In genomic region chr17:59366773-59367656, GRCh38 we compare ENCODE assay signal across 8 cellular contexts. TPM values are rescaled to one million over a fixed set of nuclear protein-coding genes. Genes with fewer than 3 reads are reported as not detected.
A peak's percentile ranks its signal among the peaks of the same experiment; 100 is the strongest.
DNase-seq lines count a peak whose midpoint lies in the region; ATAC-seq and TF ChIP-seq lines count a peak whose summit lies in the region.

No MANE protein-coding gene starts in this region.

- intact Hi-C loops in OCI-LY7 (cut with micrococcal nuclease; ENCODE audit: unreplicated experiment) = no loop called here

- no peaks in the 10 kb centered on the region for H3K9me3 ChIP-seq in OCI-LY7 (ENCODE audit: low read length)

- H3K27ac ChIP-seq in GM23338 (ENCODE audit: low read depth) (peak overlapping the region; percentile 74; the same call in 1 of the 2 replicates), OCI-LY7 (ENCODE audit: low read depth, low read length, poor library complexity, severe bottlenecking) (no peak overlapping the region)

- H4K20me1 ChIP-seq in GM23338 (replicated peaks; ENCODE audit: insufficient read depth) (0 out of 2 replicates have a peak, but pooled peaks cover 3% of the 10 kb centered on the region), OCI-LY7 (ENCODE audit: insufficient read depth, low read length) (no peaks in the 10 kb centered on the region)

- H3K36me3 ChIP-seq in GM23338 (ENCODE audit: insufficient read depth) (no peaks in the 10 kb centered on the region), OCI-LY7 (ENCODE audit: insufficient read depth, low read length) (no peaks in the 10 kb centered on the region)

- H3K4me1 Mint-ChIP-seq in GM23338 (peaks cover 72% of the 10 kb centered on the region), neural crest cell (peaks cover 61% of the 10 kb centered on the region)

- H3K79me2 ChIP-seq in GM23338 (replicated peaks; ENCODE audit: insufficient read depth) (no peaks in the 10 kb centered on the region), OCI-LY7 (ENCODE audit: insufficient read depth, low read depth, low read length) (no peaks in the 10 kb centered on the region)

- POLR2A ChIA-PET in OCI-LY7 (lab: Charles Lee) = interaction anchor here (1.2 kb wide), 1 partner anchor 11 kb away, joined by 3 read pairs; no protein-coding TSS in a partner anchor

- peak; percentile 3; the same call in 1 of the 3 replicates for ATAC-seq in GM23338
- ATAC-seq in HG03571 (IDR thresholded peaks at IDR 0.05; ENCODE audit: unreplicated experiment) = no peak
- no peak for ATAC-seq in HG02588 (IDR thresholded peaks at IDR 0.05; ENCODE audit: unreplicated experiment)

- H3K4me3 Mint-ChIP-seq in GM23338 = peak overlapping the region; percentile 57
- peak overlapping the region; percentile 24 for H3K4me3 Mint-ChIP-seq in neural crest cell

- DNase-seq in GM23338 (ENCODE audit: low spot score) = no peak
- DNase-seq in NCI-H69 (lab: John Stamatoyannopoulos, UW) = peak; percentile 84
- DNase-seq in epithelial cell of esophagus (ENCODE audit: low read depth) = peak; percentile 60
- no peak for DNase-seq in neural crest cell (ENCODE audit: low read depth, low spot score)
- DNase-seq in OCI-LY7 (ENCODE audit: low spot score) = no peak
- DNase-seq in NK-92 treated with Interleukin-12 subunit alpha and Interleukin-12 subunit beta, amount 100 ng/mL, for 24 hours (lab: John Stamatoyannopoulos, UW) = no peak

- H3K27me3 ChIP-seq in GM23338 (ENCODE audit: insufficient read depth) = no peaks in the 10 kb centered on the region

- H3K27me3 Mint-ChIP-seq in GM23338 (ENCODE audit: insufficient read depth, low read depth, poor library complexity) (peaks cover 9% of the 10 kb centered on the region), neural crest cell (ENCODE audit: low read depth) (no peaks in the 10 kb centered on the region)

- H3F3A ChIP-seq in GM23338 (replicated peaks; ENCODE audit: low read depth) = 0 out of 2 replicates have a peak, but pooled peaks cover 12% of the 10 kb centered on the region

- no peaks in the 10 kb centered on the region for H3K36me3 Mint-ChIP-seq in GM23338 (ENCODE audit: low read depth)
- no peaks in the 10 kb centered on the region for H3K36me3 Mint-ChIP-seq in neural crest cell (ENCODE audit: low read depth)

- no peak for TF ChIP-seq CTCF in GM23338 (conservative IDR thresholded peaks at IDR 0.05; ENCODE audit: low read depth in 2 of 2)
- no peak for TF ChIP-seq CTCF in epithelial cell of esophagus (IDR thresholded peaks at IDR 0.05; ENCODE audit: insufficient read depth, low read depth, low read length, missing control alignments)
- TF ChIP-seq CTCF in neural crest cell (conservative IDR thresholded peaks at IDR 0.05) = no peak
- no peak for TF ChIP-seq CTCF in OCI-LY7 (conservative IDR thresholded peaks at IDR 0.05; ENCODE audit: low read length)

- H3K4me1 ChIP-seq in GM23338 (ENCODE audit: insufficient read depth) (peaks cover 39% of the 10 kb centered on the region), OCI-LY7 (ENCODE audit: insufficient read depth, low read length, poor library complexity, severe bottlenecking) (peaks cover 58% of the 10 kb centered on the region)

- H2AFZ ChIP-seq in GM23338 = no peak overlapping the region
- no peak overlapping the region for H2AFZ ChIP-seq in OCI-LY7 (ENCODE audit: low read length)

- peak overlapping the region; percentile 52 for H3K4me2 ChIP-seq in GM23338
- no peak overlapping the region for H3K4me2 ChIP-seq in OCI-LY7 (ENCODE audit: low read length)

- CTCF ChIA-PET in OCI-LY7 (lab: Charles Lee; ENCODE audit: unreplicated experiment) = no interaction called here

- H3K9me2 ChIP-seq in GM23338 (ENCODE audit: insufficient read depth) = no peaks in the 10 kb centered on the region
- H3K9me2 ChIP-seq in OCI-LY7 (ENCODE audit: insufficient read depth, low read length) = no peaks in the 10 kb centered on the region

- H3K9me3 Mint-ChIP-seq in GM23338 (no peaks in the 10 kb centered on the region), neural crest cell (no peaks in the 10 kb centered on the region)

- peak overlapping the region; percentile 66 for H3K27ac Mint-ChIP-seq in GM23338
- peak overlapping the region; percentile 31 for H3K27ac Mint-ChIP-seq in neural crest cell (ENCODE audit: unreplicated experiment)

- H3K4me3 ChIP-seq in GM23338 (peak overlapping the region; percentile 6; the same call in 1 of the 2 replicates), epithelial cell of esophagus (ENCODE audit: low read length) (no peak overlapping the region), OCI-LY7 (ENCODE audit: low read depth, low read length, poor library complexity, severe bottlenecking) (no peak overlapping the region)

- BruUV-seq in OCI-LY7 (replicated peaks; lab: Mats Ljungman, UMichigan) = no TSS peak

TF ChIP-seq in GM23338, 12 proteins besides CTCF, POLR2A, EP300 and RAD21:
- no peak for TF ChIP-seq ZNF331 (CRISPR knock-in tag; IDR thresholded peaks at IDR 0.05; ENCODE audit: low read depth)
- TF ChIP-seq STAT1 (IDR thresholded peaks at IDR 0.05; ENCODE audit: unreplicated experiment) = no peak
- no peak for TF ChIP-seq ZNF462 (CRISPR knock-in tag; IDR thresholded peaks at IDR 0.05)
- TF ChIP-seq JUNB (IDR thresholded peaks at IDR 0.05; ENCODE audit: unreplicated experiment) = no peak
- no peak for TF ChIP-seq ZNF114 (CRISPR knock-in tag; IDR thresholded peaks at IDR 0.05)
- no peak for TF ChIP-seq CREB1 (CRISPR knock-in tag; IDR thresholded peaks at IDR 0.05; ENCODE audit: low read depth)
TF ChIP-seq in GM23338: peak in this region for 0.

RNA-seq across cellular contexts. Expression of gene YPEL2, which starts 35.6 kb away (rescaled TPM):
- total RNA-seq in GM23338 (2014; rRNA removed; shearing (Covaris generic)) = 4.1 and 4.6 TPM in 2 replicates
- 2.1 and 5.2 TPM in 2 replicates for polyA plus RNA-seq in GM23338 (2016; fragmentation: Nextera tagmentation; extraction: Ambion mirVana)
- total RNA-seq in neural crest cell (2.6 and 2.7 TPM in 2 replicates), OCI-LY7 (2022) (3.1 and 5.1 TPM in 2 replicates)
- total RNA-seq in OCI-LY7 (2014; rRNA removed; shearing (Covaris generic)) = 0.88 and 2.2 TPM in 2 replicates

Comparison
In these comparisons a context has a peak if more than half of its experiments do, and no peak if none do; other contexts are left out.
1. DNase-seq: peak in NCI-H69 (single experiment) and epithelial cell of esophagus (single experiment); none in GM23338 (single experiment), neural crest cell (single experiment), OCI-LY7 (single experiment) and NK-92 treated with Interleukin-12 subunit alpha and Interleukin-12 subunit beta, amount 100 ng/mL, for 24 hours (single experiment).